8 cellular contexts compared by ENCODE assay signal in genomic region chr2:239927424-239927981, GRCh38.
DNase-seq lines count a peak whose midpoint lies in the region; ATAC-seq lines count a peak whose summit lies in the region.

No MANE protein-coding gene starts in this region.

- ATAC-seq in HG03460 (IDR thresholded peaks at IDR 0.05; ENCODE audit: unreplicated experiment) (no peak), GM18867 (IDR thresholded peaks at IDR 0.05; ENCODE audit: unreplicated experiment) (no peak)

- no peaks in the 10 kb centered on the region for H4K20me1 ChIP-seq in GM23248 (ENCODE audit: insufficient read depth)

- peaks cover 3% of the 10 kb centered on the region; the same call in 1 of the 2 replicates for H3K4me1 ChIP-seq in GM23248 (ENCODE audit: insufficient read depth)

- peak overlapping the region; percentile 8 for H3K4me2 ChIP-seq in GM23248 (ENCODE audit: unreplicated experiment)

- H3K9me3 Mint-ChIP-seq in activated naive CD4-positive, alpha-beta T cell treated with anti-CD3 and anti-CD28 coated beads for 36 hours = no peaks in the 10 kb centered on the region

- H2AFZ ChIP-seq in GM23248 = no peak overlapping the region

- in situ Hi-C loops in GM23248 (cut with MboI) = no loop called here

- no peaks in the 10 kb centered on the region for H3K79me2 ChIP-seq in GM23248 (ENCODE audit: insufficient read depth)

- no peaks in the 10 kb centered on the region for H3K9me2 ChIP-seq in GM23248 (ENCODE audit: insufficient read depth)

- H3K9me3 ChIP-seq in GM23248 (ENCODE audit: low read depth) = no peaks in the 10 kb centered on the region
- no peaks in the 10 kb centered on the region for H3K9me3 ChIP-seq in SK-N-MC (ENCODE audit: low read depth, low read length)

- no peak overlapping the region for H3K4me3 Mint-ChIP-seq in activated naive CD4-positive, alpha-beta T cell treated with anti-CD3 and anti-CD28 coated beads for 36 hours

- H3K36me3 ChIP-seq in GM23248 (ENCODE audit: low read depth) = no peaks in the 10 kb centered on the region
- H3K36me3 ChIP-seq in SK-N-MC (ENCODE audit: insufficient read depth, low read length) = no peaks in the 10 kb centered on the region

- peak; percentile 94 for DNase-seq in GM23248
- DNase-seq in SK-N-MC (ENCODE audit: low read depth, low spot score) = no peak
- peak; percentile 83 for DNase-seq in activated naive CD4-positive, alpha-beta T cell treated with anti-CD3 and anti-CD28 coated beads for 36 hours
- peak; percentile 77 for DNase-seq in islet precursor cell
- peak; percentile 41 to 72 (median 61) for DNase-seq in stimulated activated CD4-positive, alpha-beta T cell treated with anti-CD3 and anti-CD28 coated beads, TNF-alpha, amount 100 ng/mL, for 24 hours (ENCODE audit: low read depth in 3 of 3)
- no peak for DNase-seq in NCI-H2029 (lab: John Stamatoyannopoulos, UW)

- H3F3A ChIP-seq in GM23248 (ENCODE audit: insufficient read depth) = 0 out of 2 replicates have a peak, but pooled peaks cover 8% of the 10 kb centered on the region

- no peak overlapping the region for H3K9ac ChIP-seq in GM23248
- no peak overlapping the region for H3K9ac ChIP-seq in SK-N-MC (ENCODE audit: insufficient read length)

- H3K27me3 ChIP-seq in GM23248 (replicated peaks; ENCODE audit: insufficient read depth) = no peaks in the 10 kb centered on the region

- intact Hi-C loops in activated naive CD4-positive, alpha-beta T cell treated with anti-CD3 and anti-CD28 coated beads for 36 hours (cut with micrococcal nuclease) = loop anchor here (2.0 to 5.0 kb wide), 3 partner anchors 17 to 660 kb away; no protein-coding TSS in a partner anchor

- peak overlapping the region; percentile 66 for H3K27ac Mint-ChIP-seq in activated naive CD4-positive, alpha-beta T cell treated with anti-CD3 and anti-CD28 coated beads for 36 hours

- WGBS in GM23248 (ENCODE audit: low coverage in 1 of 2, low lambda C conversion rate in 2 of 2, missing lambda C conversion rate in 2 of 2), 2 experiments = 45 to 46% methylated on average over 12 of the region's 12 CpGs

- no peaks in the 10 kb centered on the region for H3K36me3 Mint-ChIP-seq in activated naive CD4-positive, alpha-beta T cell treated with anti-CD3 and anti-CD28 coated beads for 36 hours (ENCODE audit: low read depth)

- CTCF ChIA-PET in activated naive CD4-positive, alpha-beta T cell treated with anti-CD3 and anti-CD28 coated beads for 36 hours (lab: Charles Lee) = interaction anchor here (1.1 to 1.2 kb wide), 2 partner anchors 17 to 51 kb away, joined by 5 to 6 read pairs; no protein-coding TSS in a partner anchor

- H3K27ac ChIP-seq in GM23248 (peak overlapping the region; percentile 59), SK-N-MC (no peak overlapping the region)

- peaks cover 17% of the 10 kb centered on the region for H3K4me1 Mint-ChIP-seq in activated naive CD4-positive, alpha-beta T cell treated with anti-CD3 and anti-CD28 coated beads for 36 hours (ENCODE audit: low read depth)

- H3K4me3 ChIP-seq in GM23248 (no peak overlapping the region), SK-N-MC (peak overlapping the region; percentile 55)

- H3K27me3 Mint-ChIP-seq in activated naive CD4-positive, alpha-beta T cell treated with anti-CD3 and anti-CD28 coated beads for 36 hours (ENCODE audit: low read depth) = peaks cover 5% of the 10 kb centered on the region

Comparison
In these comparisons a context has a peak if more than half of its experiments do, and no peak if none do; other contexts are left out.
1. DNase-seq: peak in GM23248 (single experiment), activated naive CD4-positive, alpha-beta T cell treated with anti-CD3 and anti-CD28 coated beads for 36 hours (single experiment), islet precursor cell (single experiment) and stimulated activated CD4-positive, alpha-beta T cell treated with anti-CD3 and anti-CD28 coated beads, TNF-alpha, amount 100 ng/mL, for 24 hours (3 of 3); none in SK-N-MC (single experiment) and NCI-H2029 (single experiment).